Comparison of ENCODE assay signal across 1 cellular context in the genomic region with DNA sequence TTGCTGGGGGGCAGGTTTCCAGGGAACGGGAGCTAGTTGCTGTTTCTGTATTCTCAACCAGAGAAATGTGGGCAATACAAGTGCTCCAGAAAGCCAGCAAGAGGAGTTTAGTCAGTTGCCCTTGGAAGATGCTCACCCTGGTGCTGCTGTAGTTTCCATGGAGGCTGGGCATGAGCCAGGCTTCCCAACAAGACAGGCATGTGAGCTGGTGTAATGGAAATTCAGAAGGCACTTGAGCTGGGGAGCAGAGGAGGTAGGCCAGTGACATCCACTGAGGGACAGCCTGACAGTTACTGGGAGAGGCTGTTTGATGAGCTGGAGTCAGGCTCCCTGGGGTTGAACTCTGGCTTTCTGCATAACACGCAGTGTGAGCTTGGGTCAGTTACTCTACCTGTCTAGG.
TF ChIP-seq lines count a peak whose summit lies in the region.

No MANE protein-coding gene starts in this region.

TF ChIP-seq in WTC11, 78 proteins besides CTCF, POLR2A, EP300 and RAD21 (continued from another document):
- TF ChIP-seq, protein P1, sequence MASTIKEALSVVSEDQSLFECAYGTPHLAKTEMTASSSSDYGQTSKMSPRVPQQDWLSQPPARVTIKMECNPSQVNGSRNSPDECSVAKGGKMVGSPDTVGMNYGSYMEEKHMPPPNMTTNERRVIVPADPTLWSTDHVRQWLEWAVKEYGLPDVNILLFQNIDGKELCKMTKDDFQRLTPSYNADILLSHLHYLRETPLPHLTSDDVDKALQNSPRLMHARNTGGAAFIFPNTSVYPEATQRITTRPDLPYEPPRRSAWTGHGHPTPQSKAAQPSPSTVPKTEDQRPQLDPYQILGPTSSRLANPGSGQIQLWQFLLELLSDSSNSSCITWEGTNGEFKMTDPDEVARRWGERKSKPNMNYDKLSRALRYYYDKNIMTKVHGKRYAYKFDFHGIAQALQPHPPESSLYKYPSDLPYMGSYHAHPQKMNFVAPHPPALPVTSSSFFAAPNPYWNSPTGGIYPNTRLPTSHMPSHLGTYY (CRISPR knock-in tag; IDR thresholded peaks at IDR 0.05): no peak
- TF ChIP-seq, protein P2, sequence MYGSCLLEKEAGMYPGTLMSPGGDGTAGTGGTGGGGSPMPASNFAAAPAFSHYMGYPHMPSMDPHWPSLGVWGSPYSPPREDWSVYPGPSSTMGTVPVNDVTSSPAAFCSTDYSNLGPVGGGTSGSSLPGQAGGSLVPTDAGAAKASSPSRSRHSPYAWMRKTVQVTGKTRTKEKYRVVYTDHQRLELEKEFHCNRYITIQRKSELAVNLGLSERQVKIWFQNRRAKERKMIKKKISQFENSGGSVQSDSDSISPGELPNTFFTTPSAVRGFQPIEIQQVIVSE (CRISPR knock-in tag; IDR thresholded peaks at IDR 0.05; ENCODE audit: borderline replicate concordance): no peak
- TF ChIP-seq ARID4B (CRISPR knock-in tag; IDR thresholded peaks at IDR 0.05; ENCODE audit: borderline replicate concordance) (no peak), SMAD4 (CRISPR knock-in tag; IDR thresholded peaks at IDR 0.05) (no peak), MAX (CRISPR knock-in tag; IDR thresholded peaks at IDR 0.05) (no peak), E2F4 (CRISPR knock-in tag; IDR thresholded peaks at IDR 0.05; ENCODE audit: borderline replicate concordance, low read depth) (no peak), ZBTB21 (CRISPR knock-in tag; IDR thresholded peaks at IDR 0.05; ENCODE audit: borderline replicate concordance) (no peak), TCF7 (CRISPR knock-in tag; IDR thresholded peaks at IDR 0.05; ENCODE audit: low read depth) (no peak), TEAD4 (CRISPR knock-in tag; IDR thresholded peaks at IDR 0.05) (no peak)
